In the genomic region with DNA sequence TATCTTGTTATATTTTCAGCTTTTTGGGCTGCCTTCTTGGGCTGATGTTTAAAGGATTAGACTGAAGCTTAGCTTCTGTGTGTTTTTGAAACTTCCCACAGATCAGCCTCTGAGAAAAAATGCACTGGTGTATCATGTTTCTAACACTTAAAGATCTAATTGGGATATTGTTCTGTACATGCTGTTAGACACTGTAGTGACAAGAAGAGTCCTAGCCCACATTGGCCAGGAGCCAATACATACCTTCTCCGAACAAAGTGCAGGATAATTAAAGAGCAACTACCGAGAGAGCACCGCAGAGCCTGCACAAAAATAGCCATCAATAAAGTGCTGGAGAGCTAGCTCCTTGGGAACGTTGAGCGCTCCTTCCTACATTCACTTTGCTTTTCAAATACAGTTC, we compare ENCODE assay signal across 21 cellular contexts.
DNase-seq lines count a peak whose midpoint lies in the region; ATAC-seq, FAIRE-seq and TF ChIP-seq lines count a peak whose summit lies in the region.
"Had no signal": no experiment of that assay in that cellular context is flagged by ENCODE, and none has a peak within 500 bp of the region (broad histone marks: within the 10 kb centered on the region; RNA-seq: fewer than 3 reads in every experiment).

No MANE protein-coding gene starts in this region.

- no peaks in the 10 kb centered on the region for H4K20me1 ChIP-seq in HepG2 (ENCODE audit: insufficient read depth, low read length)

- no peak for TF ChIP-seq RAD21 in HepG2 (CRISPR knock-in tag; IDR thresholded peaks at IDR 0.05)

- H3K27me3 Mint-ChIP-seq in type B pancreatic cell: peaks cover 52% of the 10 kb centered on the region

- TF ChIP-seq EP300 in HepG2 (IDR thresholded peaks at IDR 0.05; ENCODE audit: low read depth in 2 of 2, low read length in 2 of 2) (no peak), HepG2 (CRISPR knock-in tag; IDR thresholded peaks at IDR 0.05; ENCODE audit: borderline replicate concordance) (no peak)

- H3K27me3 ChIP-seq in HepG2 (ENCODE audit: control insufficient read depth in 1 of 2, insufficient read depth in 2 of 2, low read length in 2 of 2) (no peaks in the 10 kb centered on the region), right lobe of liver (no peaks in the 10 kb centered on the region), SJCRH30 (no peaks in the 10 kb centered on the region)
- H3K27me3 ChIP-seq: cardiac muscle cell, MG63, neutrophil, vagina had no signal

- no peak for FAIRE-seq in HepG2 (lab: Jason Lieb, UNC)
- FAIRE-seq: G401.6 had no signal

- H3K9me3 Mint-ChIP-seq in type B pancreatic cell: no peaks in the 10 kb centered on the region

- H3K4me3 Mint-ChIP-seq in type B pancreatic cell: peak overlapping the region; percentile 66
- H3K4me3 Mint-ChIP-seq: activated naive CD8-positive, alpha-beta T cell; CD14-positive monocyte had no signal

- H3K9me3 ChIP-seq in HepG2 (ENCODE audit: low read length) (no peaks in the 10 kb centered on the region; the same call in 1 of the 2 replicates), right lobe of liver (no peaks in the 10 kb centered on the region), SJCRH30 (replicated peaks) (no peaks in the 10 kb centered on the region)
- H3K9me3 ChIP-seq: MG63, neutrophil, vagina had no signal

- no peaks in the 10 kb centered on the region for H3K36me3 Mint-ChIP-seq in type B pancreatic cell
- H3K36me3 Mint-ChIP-seq: activated naive CD8-positive, alpha-beta T cell; CD14-positive monocyte had no signal

- H2AFZ ChIP-seq in HepG2 (ENCODE audit: low read length): no peak overlapping the region

- H3K4me2 ChIP-seq in HepG2 (ENCODE audit: low read depth, low read length): no peak overlapping the region

- POLR2A ChIA-PET in HepG2 (lab: Yijun Ruan, JAX): no interaction called here

- H3K4me1 ChIP-seq in HepG2 (ENCODE audit: insufficient read depth, low read length) (no peaks in the 10 kb centered on the region), right lobe of liver (no peaks in the 10 kb centered on the region), SJCRH30 (peaks cover 5% of the 10 kb centered on the region)
- H3K4me1 ChIP-seq: vagina had no signal

- H3K27ac ChIP-seq in HepG2 (ENCODE audit: extremely low read length, insufficient read depth, low read length): no peak overlapping the region
- no peak overlapping the region for H3K27ac ChIP-seq in right lobe of liver
- no peak overlapping the region for H3K27ac ChIP-seq in SJCRH30
- H3K27ac ChIP-seq: cardiac muscle cell, neutrophil, vagina had no signal

- intact Hi-C loops in HepG2 (cut with micrococcal nuclease; ENCODE audit: unreplicated experiment): no loop called here
- intact Hi-C loops in right lobe of liver (cut with DNase I): no loop called here

- CTCF ChIA-PET in HepG2 (lab: Yijun Ruan, JAX; ENCODE audit: low intra/inter-chr PET ratio, low total read pairs): no interaction called here

- DNase-seq in HepG2 (ENCODE audit: low spot score): peak; percentile 39
- DNase-seq in right lobe of liver: no peak
- DNase-seq in NCI-H2227 treated with DMSO at 0.1 percent for 48 hours (lab: John Stamatoyannopoulos, UW): peak; percentile 94
- DNase-seq in SJCRH30: peak; percentile 35 to 66
- DNase-seq in type B pancreatic cell (ENCODE audit: extremely low spot score, unreplicated experiment): no peak
- no peak for DNase-seq in stimulated activated naive CD8-positive, alpha-beta T cell treated with anti-CD3 and anti-CD28 coated beads, Interleukin-15, Interleukin-2, amounts not matched to agents 100 U/mL and 50 U/mL, for 24 hours
- DNase-seq: activated CD4-positive, CD25-positive, alpha-beta regulatory T cell; mammary epithelial cell; MG63; OCI-M1; stimulated activated CD4-positive, alpha-beta T cell treated with anti-CD3 and anti-CD28 coated beads, Interleukin-4, amount 100 ng/mL, for 4 hours; stimulated activated naive CD4-positive, alpha-beta T cell had no signal

- ATAC-seq in HepG2: peak; percentile 80
- ATAC-seq in right lobe of liver: no peak
- no peak for ATAC-seq in GM18867 (IDR thresholded peaks at IDR 0.05; ENCODE audit: unreplicated experiment)
- ATAC-seq in HG02840 (IDR thresholded peaks at IDR 0.05; ENCODE audit: low FRiP score, unreplicated experiment): no peak
- no peak for ATAC-seq in stimulated activated naive CD8-positive, alpha-beta T cell treated with anti-CD3 and anti-CD28 coated beads, Interleukin-15, Interleukin-2, amounts not matched to agents 100 U/mL and 50 U/mL, for 24 hours
- ATAC-seq: sciatic nerve had no signal

- H3K36me3 ChIP-seq in HepG2 (replicated peaks in 1 of 2; ENCODE audit: control insufficient read depth in 1 of 2, insufficient read depth in 2 of 2, low read length in 2 of 2) (no peaks in the 10 kb centered on the region), right lobe of liver (no peaks in the 10 kb centered on the region), SJCRH30 (no peaks in the 10 kb centered on the region)
- H3K36me3 ChIP-seq: cardiac muscle cell, MG63, neutrophil, vagina had no signal

- 2% methylated on average over 5 of the region's 5 CpGs for WGBS in HepG2 (ENCODE audit: low lambda C conversion rate)
- 21% methylated on average over 5 of the region's 5 CpGs for WGBS in right lobe of liver (ENCODE audit: insufficient coverage, low coverage, low lambda C conversion rate, missing lambda C conversion rate)

- H3K79me2 ChIP-seq in HepG2 (ENCODE audit: insufficient read depth, low read length): no peaks in the 10 kb centered on the region

- TF ChIP-seq CTCF in HepG2 (CRISPR knock-in tag; IDR thresholded peaks at IDR 0.05) (no peak), right lobe of liver (IDR thresholded peaks at IDR 0.05) (no peak), type B pancreatic cell (conservative IDR thresholded peaks at IDR 0.05) (no peak)

- no TSS peak for BruUV-seq in HepG2 (replicated peaks; lab: Mats Ljungman, UMichigan)

- no peak overlapping the region for H3K9ac ChIP-seq in HepG2 (ENCODE audit: insufficient read depth, low read depth, low read length)

- H3K4me3 ChIP-seq in HepG2 (replicated peaks in 1 of 3; ENCODE audit: insufficient read depth in 1 of 3, low read depth in 2 of 3, low read length in 3 of 3) (no peak overlapping the region), right lobe of liver (no peak overlapping the region), SJCRH30 (no peak overlapping the region)
- H3K4me3 ChIP-seq: cardiac muscle cell, MG63, vagina had no signal

- peak overlapping the region; percentile 32 for H3K27ac Mint-ChIP-seq in type B pancreatic cell
- H3K27ac Mint-ChIP-seq: activated naive CD8-positive, alpha-beta T cell; CD14-positive monocyte had no signal

- in situ Hi-C loops in HepG2 (cut with HindIII; ENCODE audit: extremely low pct_ligation_motif_present, low pct_unique_long_range_greater_than_20kb): no loop called here

- no peak for TF ChIP-seq POLR2A in HepG2 (IDR thresholded peaks at IDR 0.05; ENCODE audit: insufficient read depth in 1 of 2, low read depth in 2 of 2, low read length in 2 of 2)
- TF ChIP-seq POLR2A in right lobe of liver (IDR thresholded peaks at IDR 0.05): no peak

- H3K4me1 Mint-ChIP-seq in type B pancreatic cell (ENCODE audit: unreplicated experiment): peaks cover 11% of the 10 kb centered on the region
- H3K4me1 Mint-ChIP-seq: CD14-positive monocyte had no signal

TF ChIP-seq in HepG2, 621 proteins besides CTCF, POLR2A, EP300 and RAD21:
- TF ChIP-seq, protein P1, sequence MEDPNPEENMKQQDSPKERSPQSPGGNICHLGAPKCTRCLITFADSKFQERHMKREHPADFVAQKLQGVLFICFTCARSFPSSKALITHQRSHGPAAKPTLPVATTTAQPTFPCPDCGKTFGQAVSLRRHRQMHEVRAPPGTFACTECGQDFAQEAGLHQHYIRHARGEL (CRISPR knock-in tag; IDR thresholded peaks at IDR 0.05): no peak
- TF ChIP-seq PLRG1 (conservative IDR thresholded peaks at IDR 0.05) (no peak), ZBTB20 (CRISPR knock-in tag; IDR thresholded peaks at IDR 0.05; ENCODE audit: borderline replicate concordance, low read depth) (no peak), TOE1 (CRISPR knock-in tag; IDR thresholded peaks at IDR 0.05) (no peak), ZNF124 (CRISPR knock-in tag; IDR thresholded peaks at IDR 0.05) (no peak), IKZF1 (IDR thresholded peaks at IDR 0.05) (no peak), ZNF207 (IDR thresholded peaks at IDR 0.05; ENCODE audit: borderline replicate concordance) (no peak)
TF ChIP-seq in HepG2: peak in this region for 0.

Comparison
In these comparisons a context has a peak if more than half of its experiments do, and no peak if none do; other contexts are left out.
1. DNase-seq: peak in HepG2 (single experiment), NCI-H2227 treated with DMSO at 0.1 percent for 48 hours (single experiment) and SJCRH30 (2 of 2); none in right lobe of liver (0 of 3), type B pancreatic cell (single experiment) and stimulated activated naive CD8-positive, alpha-beta T cell treated with anti-CD3 and anti-CD28 coated beads, Interleukin-15, Interleukin-2, amounts not matched to agents 100 U/mL and 50 U/mL, for 24 hours (single experiment).